In genomic region chr20:63494084-63494419, GRCh38 we compare ENCODE assay signal across 28 cellular contexts. TPM values are rescaled to one million over a fixed set of nuclear protein-coding genes. Genes with fewer than 3 reads are reported as not detected.
"Had no signal": no experiment of that assay in that cellular context is flagged by ENCODE, and none has a peak within 500 bp of the region (broad histone marks: within the 10 kb centered on the region; RNA-seq: fewer than 3 reads in every experiment).

No MANE protein-coding gene starts in this region.

- H3K27me3 ChIP-seq: ovary, thyroid gland had no signal

- H3K36me3 ChIP-seq: esophagus squamous epithelium, left lung, lower lobe of right lung, ovary, thyroid gland, vagina had no signal

- DNase-seq: dermis blood vessel endothelial cell; effector memory CD4-positive, alpha-beta T cell; erythroblast; esophagus squamous epithelium; foreskin melanocyte; lower lobe of right lung; naive thymus-derived CD8-positive, alpha-beta T cell; nephron progenitor cell; occipital lobe; ovary; stimulated activated CD4-positive, alpha-beta T cell treated with anti-CD3 and anti-CD28 coated beads, Interleukin-2, amount 100 ng/mL, for 24 hours; stimulated activated CD4-positive, alpha-beta T cell treated with anti-CD3 and anti-CD28 coated beads, Interleukin-4, amount 100 ng/mL, for 24 hours; stimulated activated naive CD4-positive, alpha-beta T cell treated with Interleukin-2 at 50 U/mL for 16 hours; stomach; thyroid gland; trophoblast cell had no signal

- H3K9me3 ChIP-seq: esophagus squamous epithelium, left lung, lower lobe of right lung, ovary, stomach, thyroid gland, vagina had no signal

- H3K4me3 ChIP-seq: coronary artery, esophagus squamous epithelium, left lung, lower lobe of right lung, ovary, stomach, thyroid gland, vagina had no signal

- H3K9me3 Mint-ChIP-seq: nephron progenitor cell; stimulated activated effector memory CD8-positive, alpha-beta T cell treated with anti-CD3 and anti-CD28 coated beads, Interleukin-12 subunit alpha, Interleukin-12 subunit beta, amount 100 ng/mL, for 72 hours had no signal

- H3K36me3 Mint-ChIP-seq: naive thymus-derived CD8-positive, alpha-beta T cell had no signal

- H3K4me3 Mint-ChIP-seq: naive thymus-derived CD8-positive, alpha-beta T cell; nephron progenitor cell; stimulated activated effector memory CD8-positive, alpha-beta T cell treated with anti-CD3 and anti-CD28 coated beads, Interleukin-12 subunit alpha, Interleukin-12 subunit beta, amount 100 ng/mL, for 72 hours had no signal

- H3K27ac ChIP-seq: coronary artery, esophagus squamous epithelium, left lung, lower lobe of right lung, ovary, stomach, thyroid gland, vagina had no signal

- H3K4me1 Mint-ChIP-seq: nephron progenitor cell; stimulated activated effector memory CD8-positive, alpha-beta T cell treated with anti-CD3 and anti-CD28 coated beads, Interleukin-12 subunit alpha, Interleukin-12 subunit beta, amount 100 ng/mL, for 72 hours had no signal

- H3K27ac Mint-ChIP-seq: naive thymus-derived CD8-positive, alpha-beta T cell; nephron progenitor cell; stimulated activated effector memory CD8-positive, alpha-beta T cell treated with anti-CD3 and anti-CD28 coated beads, Interleukin-12 subunit alpha, Interleukin-12 subunit beta, amount 100 ng/mL, for 72 hours had no signal

- ATAC-seq: left lung; lower lobe of right lung; naive thymus-derived CD8-positive, alpha-beta T cell; sciatic nerve; stimulated activated effector memory CD8-positive, alpha-beta T cell treated with anti-CD3 and anti-CD28 coated beads, Interleukin-12 subunit alpha, Interleukin-12 subunit beta, amount 100 ng/mL, for 72 hours had no signal

RNA-seq across cellular contexts. Expression of gene EEF1A2, which starts 4.8 kb away (rescaled TPM):
- total RNA-seq: subcutaneous adipose tissue had no signal
- polyA plus RNA-seq: naive thymus-derived CD8-positive, alpha-beta T cell had no signal

RNA-seq across cellular contexts. Expression of gene KCNQ2, which starts 21.6 kb away (rescaled TPM):
- total RNA-seq: dermis blood vessel endothelial cell, endothelial cell of umbilical vein, esophagus squamous epithelium, left lung, lower lobe of right lung, mesenteric fat pad, myocyte, ovary, posterior vena cava, sciatic nerve, subcutaneous adipose tissue, ureter had no signal
- polyA plus RNA-seq: endothelial cell of umbilical vein; naive thymus-derived CD8-positive, alpha-beta T cell; ovary had no signal

RNA-seq across cellular contexts. Expression of gene PTK6, which starts 43.1 kb away (rescaled TPM):
- total RNA-seq: temporal lobe had no signal
- polyA plus RNA-seq: endothelial cell of umbilical vein had no signal

RNA-seq across cellular contexts. Expression of gene SRMS, which starts 53.5 kb away (rescaled TPM):
- total RNA-seq: dermis blood vessel endothelial cell; endothelial cell of umbilical vein; esophagus squamous epithelium; left lung; lower lobe of right lung; mesenteric fat pad; myocyte; naive thymus-derived CD8-positive, alpha-beta T cell; occipital lobe; ovary; posterior vena cava; sciatic nerve; subcutaneous adipose tissue; temporal lobe; thyroid gland; vagina had no signal
- polyA plus RNA-seq: endothelial cell of umbilical vein; naive thymus-derived CD8-positive, alpha-beta T cell; ovary had no signal
